ENCODE assay signal across 30 cellular contexts in genomic region chr20:58579069-58579818, GRCh38.
"Had no signal": no experiment of that assay in that cellular context is flagged by ENCODE, and none has a peak within 500 bp of the region (broad histone marks: within the 10 kb centered on the region; RNA-seq: fewer than 3 reads in every experiment).

No MANE protein-coding gene starts in this region.

- H3K27ac ChIP-seq: body of pancreas, pancreas, psoas muscle, vagina, VCaP had no signal

- DNase-seq: activated CD4-positive, alpha-beta T cell treated with anti-CD3 and anti-CD28 coated beads, Interleukin-2, amount 10 ng/mL, durations not matched to agents 7 days and 5 days; activated CD8-positive, alpha-beta T cell treated with anti-CD3 and anti-CD28 coated beads for 36 hours; activated naive CD4-positive, alpha-beta T cell; activated T-cell treated with anti-CD3 and anti-CD28 coated beads, Interleukin-2, amount 50 U/mL, for 4 hours; anterior cingulate cortex; body of pancreas; endodermal cell; foreskin fibroblast; hypothalamus; immature natural killer cell; kidney; left colon; mammary epithelial cell; naive B cell; pancreas; psoas muscle; stimulated activated CD4-positive, alpha-beta T cell treated with anti-CD3 and anti-CD28 coated beads, Interleukin-2, amount 100 ng/mL, for 48 hours; stimulated activated naive CD4-positive, alpha-beta T cell treated with Interleukin-2 at 50 U/mL for 16 hours; T-helper 9 cell; trophoblast cell had no signal

- H3K36me3 Mint-ChIP-seq: activated naive CD8-positive, alpha-beta T cell; immature natural killer cell; mesothelial cell of epicardium had no signal

- H3K9me3 Mint-ChIP-seq: immature natural killer cell, neural crest cell had no signal

- ATAC-seq: activated CD4-positive, CD25-positive, alpha-beta regulatory T cell treated with anti-CD3 and anti-CD28 coated beads, Interleukin-2, amount 50 U/mL, for 24 hours; activated CD8-positive, alpha-beta T cell treated with anti-CD3 and anti-CD28 coated beads for 36 hours; activated T-cell treated with anti-CD3 and anti-CD28 coated beads, Interleukin-2, amount 50 U/mL, for 4 hours; activated T-helper 17 cell treated with anti-CD3 and anti-CD28 coated beads, Interleukin-2, amount 50 U/mL, for 72 hours; body of pancreas; esophagus mucosa; left colon; pancreas; psoas muscle had no signal

- H3K4me3 ChIP-seq: body of pancreas, pancreas, psoas muscle, vagina had no signal

- H3K27ac Mint-ChIP-seq: activated CD4-positive, alpha-beta T cell treated with anti-CD3 and anti-CD28 coated beads, Interleukin-2, amount 10 ng/mL, durations not matched to agents 7 days and 5 days; activated CD8-positive, alpha-beta T cell treated with anti-CD3 and anti-CD28 coated beads for 36 hours; activated naive CD8-positive, alpha-beta T cell; activated T-helper 17 cell treated with anti-CD3 and anti-CD28 coated beads, Interleukin-2, amount 50 U/mL, for 72 hours; endodermal cell; immature natural killer cell; mesothelial cell of epicardium; naive B cell; T-helper 1 cell treated with Interleukin-12 subunit alpha and Interleukin-12 subunit beta and Interleukin-4 antibody, amounts not matched to agents 30 μg/mL and 1 μg/mL, for 36 hours had no signal

- FAIRE-seq: kidney, pancreas, TTC549 had no signal

- H3K4me1 Mint-ChIP-seq: activated CD4-positive, alpha-beta T cell treated with anti-CD3 and anti-CD28 coated beads, Interleukin-2, amount 10 ng/mL, durations not matched to agents 7 days and 5 days; immature natural killer cell; neural crest cell had no signal

- H3K4me1 ChIP-seq: body of pancreas, pancreas, psoas muscle, vagina had no signal

- H3K9me3 ChIP-seq: body of pancreas, pancreas, psoas muscle, vagina had no signal

- H3K36me3 ChIP-seq: pancreas, vagina had no signal

- H3K27me3 ChIP-seq: body of pancreas, pancreas, vagina had no signal

- H3K4me3 Mint-ChIP-seq: activated CD4-positive, alpha-beta T cell treated with anti-CD3 and anti-CD28 coated beads, Interleukin-2, amount 10 ng/mL, durations not matched to agents 7 days and 5 days; activated CD8-positive, alpha-beta T cell treated with anti-CD3 and anti-CD28 coated beads for 36 hours; activated naive CD8-positive, alpha-beta T cell; activated T-cell treated with anti-CD3 and anti-CD28 coated beads, Interleukin-2, amount 50 U/mL, for 4 hours; activated T-helper 17 cell treated with anti-CD3 and anti-CD28 coated beads, Interleukin-2, amount 50 U/mL, for 72 hours; endodermal cell; immature natural killer cell; mesothelial cell of epicardium; naive B cell; neural crest cell; T-helper 1 cell treated with Interleukin-12 subunit alpha and Interleukin-12 subunit beta and Interleukin-4 antibody, amounts not matched to agents 30 μg/mL and 1 μg/mL, for 36 hours had no signal
